1 cellular context compared by ENCODE assay signal in the genomic region with DNA sequence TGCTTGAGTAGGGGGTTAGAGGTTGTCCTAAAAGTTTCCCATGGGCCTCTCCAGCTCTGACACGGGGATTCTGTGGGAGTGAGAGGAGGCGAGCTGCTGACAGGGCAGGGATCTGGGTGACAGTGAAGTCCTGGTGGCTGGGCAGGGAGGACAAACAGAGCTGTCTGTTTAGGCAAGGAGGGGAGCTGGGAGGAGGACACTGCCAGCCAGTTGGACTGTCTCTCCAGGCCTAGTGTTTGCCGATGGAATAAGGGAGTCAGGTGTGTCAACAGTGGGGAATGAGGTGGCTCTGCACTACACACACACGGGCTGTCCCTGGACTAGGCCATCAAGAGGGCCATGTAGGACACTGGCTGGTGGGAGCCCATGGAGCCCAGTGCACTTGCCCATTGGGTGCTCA.
TF ChIP-seq lines count a peak whose summit lies in the region.

No MANE protein-coding gene starts in this region.

TF ChIP-seq in HepG2, 621 proteins besides CTCF, POLR2A, EP300 and RAD21 (continued from another document and continues in another):
- TF ChIP-seq, protein P1, sequence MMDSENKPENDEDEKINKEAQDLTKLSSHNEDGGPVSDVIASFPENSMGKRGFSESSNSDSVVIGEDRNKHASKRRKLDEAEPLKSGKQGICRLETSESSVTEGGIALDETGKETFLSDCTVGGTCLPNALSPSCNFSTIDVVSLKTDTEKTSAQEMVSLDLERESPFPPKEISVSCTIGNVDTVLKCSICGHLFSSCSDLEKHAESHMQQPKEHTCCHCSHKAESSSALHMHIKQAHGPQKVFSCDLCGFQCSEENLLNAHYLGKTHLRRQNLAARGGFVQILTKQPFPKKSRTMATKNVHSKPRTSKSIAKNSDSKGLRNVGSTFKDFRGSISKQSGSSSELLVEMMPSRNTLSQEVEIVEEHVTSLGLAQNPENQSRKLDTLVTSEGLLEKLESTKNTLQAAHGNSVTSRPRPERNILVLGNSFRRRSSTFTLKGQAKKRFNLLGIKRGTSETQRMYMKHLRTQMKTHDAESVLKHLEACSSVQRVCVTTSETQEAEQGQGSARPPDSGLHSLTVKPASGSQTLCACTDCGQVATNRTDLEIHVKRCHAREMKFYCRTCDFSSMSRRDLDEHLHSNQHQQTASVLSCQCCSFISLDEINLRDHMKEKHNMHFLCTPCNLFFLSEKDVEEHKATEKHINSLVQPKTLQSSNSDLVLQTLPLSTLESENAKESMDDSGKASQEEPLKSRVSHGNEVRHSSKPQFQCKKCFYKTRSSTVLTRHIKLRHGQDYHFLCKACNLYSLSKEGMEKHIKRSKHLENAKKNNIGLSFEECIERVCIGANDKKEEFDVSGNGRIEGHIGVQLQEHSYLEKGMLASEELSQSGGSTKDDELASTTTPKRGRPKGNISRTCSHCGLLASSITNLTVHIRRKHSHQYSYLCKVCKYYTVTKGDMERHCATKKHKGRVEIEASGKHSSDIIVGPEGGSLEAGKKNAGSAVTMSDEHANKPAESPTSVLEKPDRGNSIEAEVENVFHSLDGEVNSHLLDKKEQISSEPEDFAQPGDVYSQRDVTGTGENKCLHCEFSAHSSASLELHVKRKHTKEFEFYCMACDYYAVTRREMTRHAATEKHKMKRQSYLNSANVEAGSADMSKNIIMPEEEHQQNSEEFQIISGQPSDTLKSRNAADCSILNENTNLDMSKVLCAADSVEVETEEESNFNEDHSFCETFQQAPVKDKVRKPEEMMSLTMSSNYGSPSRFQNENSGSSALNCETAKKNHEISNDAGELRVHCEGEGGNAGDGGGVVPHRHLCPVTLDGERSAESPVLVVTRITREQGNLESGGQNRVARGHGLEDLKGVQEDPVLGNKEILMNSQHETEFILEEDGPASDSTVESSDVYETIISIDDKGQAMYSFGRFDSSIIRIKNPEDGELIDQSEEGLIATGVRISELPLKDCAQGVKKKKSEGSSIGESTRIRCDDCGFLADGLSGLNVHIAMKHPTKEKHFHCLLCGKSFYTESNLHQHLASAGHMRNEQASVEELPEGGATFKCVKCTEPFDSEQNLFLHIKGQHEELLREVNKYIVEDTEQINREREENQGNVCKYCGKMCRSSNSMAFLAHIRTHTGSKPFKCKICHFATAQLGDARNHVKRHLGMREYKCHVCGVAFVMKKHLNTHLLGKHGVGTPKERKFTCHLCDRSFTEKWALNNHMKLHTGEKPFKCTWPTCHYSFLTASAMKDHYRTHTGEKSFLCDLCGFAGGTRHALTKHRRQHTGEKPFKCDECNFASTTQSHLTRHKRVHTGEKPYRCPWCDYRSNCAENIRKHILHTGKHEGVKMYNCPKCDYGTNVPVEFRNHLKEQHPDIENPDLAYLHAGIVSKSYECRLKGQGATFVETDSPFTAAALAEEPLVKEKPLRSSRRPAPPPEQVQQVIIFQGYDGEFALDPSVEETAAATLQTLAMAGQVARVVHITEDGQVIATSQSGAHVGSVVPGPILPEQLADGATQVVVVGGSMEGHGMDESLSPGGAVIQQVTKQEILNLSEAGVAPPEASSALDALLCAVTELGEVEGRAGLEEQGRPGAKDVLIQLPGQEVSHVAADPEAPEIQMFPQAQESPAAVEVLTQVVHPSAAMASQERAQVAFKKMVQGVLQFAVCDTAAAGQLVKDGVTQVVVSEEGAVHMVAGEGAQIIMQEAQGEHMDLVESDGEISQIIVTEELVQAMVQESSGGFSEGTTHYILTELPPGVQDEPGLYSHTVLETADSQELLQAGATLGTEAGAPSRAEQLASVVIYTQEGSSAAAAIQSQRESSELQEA (CRISPR knock-in tag; IDR thresholded peaks at IDR 0.05; ENCODE audit: not compliant biosample characterization) = no peak
- no peak for TF ChIP-seq HNRNPK (IDR thresholded peaks at IDR 0.05; ENCODE audit: low read depth, low read length, poor library complexity, severe bottlenecking)
- no peak; the same call in 1 of the 2 replicates for TF ChIP-seq TAF1 (CRISPR knock-in tag; IDR thresholded peaks at IDR 0.05)
- 0 out of 2 replicates have a peak, but pooled peaks have one; percentile 17 for TF ChIP-seq ZNF501 (CRISPR knock-in tag; IDR thresholded peaks at IDR 0.05)
- peak; percentile 54 for TF ChIP-seq ZNF883 (CRISPR knock-in tag; IDR thresholded peaks at IDR 0.05; ENCODE audit: not compliant biosample characterization)
- TF ChIP-seq SIN3A (IDR thresholded peaks at IDR 0.05; ENCODE audit: borderline replicate concordance, low read depth, low read length) = no peak
- TF ChIP-seq ZNF772 (CRISPR knock-in tag; IDR thresholded peaks at IDR 0.05) = 0 out of 2 replicates have a peak, but pooled peaks have one; percentile 65
- TF ChIP-seq ZNF564 (CRISPR knock-in tag; IDR thresholded peaks at IDR 0.05) = no peak
- no peak for TF ChIP-seq TEAD2 (CRISPR knock-in tag; IDR thresholded peaks at IDR 0.05)
- no peak for TF ChIP-seq ZNF562 (CRISPR knock-in tag; IDR thresholded peaks at IDR 0.05; ENCODE audit: borderline replicate concordance)
- 0 out of 2 replicates have a peak, but pooled peaks have one; percentile 57 for TF ChIP-seq ZNF335 (CRISPR knock-in tag; IDR thresholded peaks at IDR 0.05)
- no peak for TF ChIP-seq ZNF251 (CRISPR knock-in tag; IDR thresholded peaks at IDR 0.05)
- TF ChIP-seq, protein P2, sequence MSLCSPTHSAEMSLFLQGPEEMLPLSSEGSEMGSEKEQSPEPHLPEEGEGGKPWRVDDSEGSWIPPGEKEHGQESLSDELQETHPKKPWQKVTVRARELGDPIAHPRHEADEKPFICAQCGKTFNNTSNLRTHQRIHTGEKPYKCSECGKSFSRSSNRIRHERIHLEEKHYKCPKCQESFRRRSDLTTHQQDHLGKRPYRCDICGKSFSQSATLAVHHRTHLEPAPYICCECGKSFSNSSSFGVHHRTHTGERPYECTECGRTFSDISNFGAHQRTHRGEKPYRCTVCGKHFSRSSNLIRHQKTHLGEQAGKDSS (CRISPR knock-in tag; IDR thresholded peaks at IDR 0.05; ENCODE audit: borderline replicate concordance, low read depth) = no peak
- TF ChIP-seq, protein P3, sequence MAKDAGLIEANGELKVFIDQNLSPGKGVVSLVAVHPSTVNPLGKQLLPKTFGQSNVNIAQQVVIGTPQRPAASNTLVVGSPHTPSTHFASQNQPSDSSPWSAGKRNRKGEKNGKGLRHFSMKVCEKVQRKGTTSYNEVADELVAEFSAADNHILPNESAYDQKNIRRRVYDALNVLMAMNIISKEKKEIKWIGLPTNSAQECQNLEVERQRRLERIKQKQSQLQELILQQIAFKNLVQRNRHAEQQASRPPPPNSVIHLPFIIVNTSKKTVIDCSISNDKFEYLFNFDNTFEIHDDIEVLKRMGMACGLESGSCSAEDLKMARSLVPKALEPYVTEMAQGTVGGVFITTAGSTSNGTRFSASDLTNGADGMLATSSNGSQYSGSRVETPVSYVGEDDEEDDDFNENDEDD (CRISPR knock-in tag; IDR thresholded peaks at IDR 0.05; ENCODE audit: borderline replicate concordance) = no peak
- TF ChIP-seq CREM (IDR thresholded peaks at IDR 0.05) = no peak
- no peak for TF ChIP-seq CREM (CRISPR knock-in tag; IDR thresholded peaks at IDR 0.05)
- 0 out of 2 replicates have a peak, but pooled peaks have one; percentile 41 for TF ChIP-seq CBX5 (CRISPR knock-in tag; IDR thresholded peaks at IDR 0.05; ENCODE audit: borderline replicate concordance)
- TF ChIP-seq FOXK1 (CRISPR knock-in tag; IDR thresholded peaks at IDR 0.05; ENCODE audit: borderline replicate concordance, low read depth) = peak; percentile 28; the same call in 1 of the 2 replicates
- TF ChIP-seq NBN (conservative IDR thresholded peaks at IDR 0.05) = no peak
- TF ChIP-seq ONECUT2 (CRISPR knock-in tag; IDR thresholded peaks at IDR 0.05) = no peak
- TF ChIP-seq ZNF530 (CRISPR knock-in tag; IDR thresholded peaks at IDR 0.05; ENCODE audit: low read depth) = no peak
- TF ChIP-seq, protein P4, sequence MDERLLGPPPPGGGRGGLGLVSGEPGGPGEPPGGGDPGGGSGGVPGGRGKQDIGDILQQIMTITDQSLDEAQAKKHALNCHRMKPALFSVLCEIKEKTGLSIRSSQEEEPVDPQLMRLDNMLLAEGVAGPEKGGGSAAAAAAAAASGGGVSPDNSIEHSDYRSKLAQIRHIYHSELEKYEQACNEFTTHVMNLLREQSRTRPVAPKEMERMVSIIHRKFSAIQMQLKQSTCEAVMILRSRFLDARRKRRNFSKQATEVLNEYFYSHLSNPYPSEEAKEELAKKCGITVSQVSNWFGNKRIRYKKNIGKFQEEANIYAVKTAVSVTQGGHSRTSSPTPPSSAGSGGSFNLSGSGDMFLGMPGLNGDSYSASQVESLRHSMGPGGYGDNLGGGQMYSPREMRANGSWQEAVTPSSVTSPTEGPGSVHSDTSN (CRISPR knock-in tag; IDR thresholded peaks at IDR 0.05) = no peak
- no peak for TF ChIP-seq ZNF761 (CRISPR knock-in tag; conservative IDR thresholded peaks at IDR 0.05)
- TF ChIP-seq NFE2 (CRISPR knock-in tag; IDR thresholded peaks at IDR 0.05) = no peak
- no peak for TF ChIP-seq KDM4B (CRISPR knock-in tag; IDR thresholded peaks at IDR 0.05)
- TF ChIP-seq MYC (CRISPR knock-in tag; IDR thresholded peaks at IDR 0.05; ENCODE audit: borderline replicate concordance) = no peak; the same call in 1 of the 2 replicates
- TF ChIP-seq NR2C2 (CRISPR knock-in tag; IDR thresholded peaks at IDR 0.05; ENCODE audit: borderline replicate concordance) = no peak
- TF ChIP-seq MYNN (CRISPR knock-in tag; IDR thresholded peaks at IDR 0.05; ENCODE audit: low read depth) = no peak
- no peak for TF ChIP-seq ZNF558 (CRISPR knock-in tag; IDR thresholded peaks at IDR 0.05; ENCODE audit: borderline replicate concordance)
- no peak for TF ChIP-seq SMARCC2 (IDR thresholded peaks at IDR 0.05)
- 0 out of 2 replicates have a peak, but pooled peaks have one; percentile 27 for TF ChIP-seq ZNF747 (CRISPR knock-in tag; IDR thresholded peaks at IDR 0.05; ENCODE audit: borderline replicate concordance)
- TF ChIP-seq, protein P5, sequence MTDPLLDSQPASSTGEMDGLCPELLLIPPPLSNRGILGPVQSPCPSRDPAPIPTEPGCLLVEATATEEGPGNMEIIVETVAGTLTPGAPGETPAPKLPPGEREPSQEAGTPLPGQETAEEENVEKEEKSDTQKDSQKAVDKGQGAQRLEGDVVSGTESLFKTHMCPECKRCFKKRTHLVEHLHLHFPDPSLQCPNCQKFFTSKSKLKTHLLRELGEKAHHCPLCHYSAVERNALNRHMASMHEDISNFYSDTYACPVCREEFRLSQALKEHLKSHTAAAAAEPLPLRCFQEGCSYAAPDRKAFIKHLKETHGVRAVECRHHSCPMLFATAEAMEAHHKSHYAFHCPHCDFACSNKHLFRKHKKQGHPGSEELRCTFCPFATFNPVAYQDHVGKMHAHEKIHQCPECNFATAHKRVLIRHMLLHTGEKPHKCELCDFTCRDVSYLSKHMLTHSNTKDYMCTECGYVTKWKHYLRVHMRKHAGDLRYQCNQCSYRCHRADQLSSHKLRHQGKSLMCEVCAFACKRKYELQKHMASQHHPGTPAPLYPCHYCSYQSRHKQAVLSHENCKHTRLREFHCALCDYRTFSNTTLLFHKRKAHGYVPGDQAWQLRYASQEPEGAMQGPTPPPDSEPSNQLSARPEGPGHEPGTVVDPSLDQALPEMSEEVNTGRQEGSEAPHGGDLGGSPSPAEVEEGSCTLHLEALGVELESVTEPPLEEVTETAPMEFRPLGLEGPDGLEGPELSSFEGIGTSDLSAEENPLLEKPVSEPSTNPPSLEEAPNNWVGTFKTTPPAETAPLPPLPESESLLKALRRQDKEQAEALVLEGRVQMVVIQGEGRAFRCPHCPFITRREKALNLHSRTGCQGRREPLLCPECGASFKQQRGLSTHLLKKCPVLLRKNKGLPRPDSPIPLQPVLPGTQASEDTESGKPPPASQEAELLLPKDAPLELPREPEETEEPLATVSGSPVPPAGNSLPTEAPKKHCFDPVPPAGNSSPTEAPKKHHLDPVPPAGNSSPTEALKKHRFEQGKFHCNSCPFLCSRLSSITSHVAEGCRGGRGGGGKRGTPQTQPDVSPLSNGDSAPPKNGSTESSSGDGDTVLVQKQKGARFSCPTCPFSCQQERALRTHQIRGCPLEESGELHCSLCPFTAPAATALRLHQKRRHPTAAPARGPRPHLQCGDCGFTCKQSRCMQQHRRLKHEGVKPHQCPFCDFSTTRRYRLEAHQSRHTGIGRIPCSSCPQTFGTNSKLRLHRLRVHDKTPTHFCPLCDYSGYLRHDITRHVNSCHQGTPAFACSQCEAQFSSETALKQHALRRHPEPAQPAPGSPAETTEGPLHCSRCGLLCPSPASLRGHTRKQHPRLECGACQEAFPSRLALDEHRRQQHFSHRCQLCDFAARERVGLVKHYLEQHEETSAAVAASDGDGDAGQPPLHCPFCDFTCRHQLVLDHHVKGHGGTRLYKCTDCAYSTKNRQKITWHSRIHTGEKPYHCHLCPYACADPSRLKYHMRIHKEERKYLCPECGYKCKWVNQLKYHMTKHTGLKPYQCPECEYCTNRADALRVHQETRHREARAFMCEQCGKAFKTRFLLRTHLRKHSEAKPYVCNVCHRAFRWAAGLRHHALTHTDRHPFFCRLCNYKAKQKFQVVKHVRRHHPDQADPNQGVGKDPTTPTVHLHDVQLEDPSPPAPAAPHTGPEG (CRISPR knock-in tag; IDR thresholded peaks at IDR 0.05) = no peak
- no peak for TF ChIP-seq MAF1 (CRISPR knock-in tag; IDR thresholded peaks at IDR 0.05; ENCODE audit: borderline replicate concordance)
- no peak for TF ChIP-seq HNF4A (CRISPR knock-in tag; IDR thresholded peaks at IDR 0.05)
- peak; percentile 67; the same call in 1 of the 2 replicates for TF ChIP-seq BHLHE40 (IDR thresholded peaks at IDR 0.05; ENCODE audit: low read length)
- no peak for TF ChIP-seq ZFP36L2 (CRISPR knock-in tag; IDR thresholded peaks at IDR 0.05)
- TF ChIP-seq SCMH1 (CRISPR knock-in tag; IDR thresholded peaks at IDR 0.05; ENCODE audit: borderline replicate concordance) = no peak
- TF ChIP-seq ZNF782 (CRISPR knock-in tag; IDR thresholded peaks at IDR 0.05; ENCODE audit: borderline replicate concordance) = no peak
- TF ChIP-seq TP53 (CRISPR knock-in tag; conservative IDR thresholded peaks at IDR 0.05) = no peak
- TF ChIP-seq MAFF (IDR thresholded peaks at IDR 0.05; ENCODE audit: low read depth, low read length) = no peak
- TF ChIP-seq AGO1 (IDR thresholded peaks at IDR 0.05; ENCODE audit: low read depth, low read length, poor library complexity, severe bottlenecking) = no peak
- TF ChIP-seq, protein P6, sequence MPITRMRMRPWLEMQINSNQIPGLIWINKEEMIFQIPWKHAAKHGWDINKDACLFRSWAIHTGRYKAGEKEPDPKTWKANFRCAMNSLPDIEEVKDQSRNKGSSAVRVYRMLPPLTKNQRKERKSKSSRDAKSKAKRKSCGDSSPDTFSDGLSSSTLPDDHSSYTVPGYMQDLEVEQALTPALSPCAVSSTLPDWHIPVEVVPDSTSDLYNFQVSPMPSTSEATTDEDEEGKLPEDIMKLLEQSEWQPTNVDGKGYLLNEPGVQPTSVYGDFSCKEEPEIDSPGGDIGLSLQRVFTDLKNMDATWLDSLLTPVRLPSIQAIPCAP (CRISPR knock-in tag; IDR thresholded peaks at IDR 0.05; ENCODE audit: low read depth) = no peak
- no peak for TF ChIP-seq ZNF143 (CRISPR knock-in tag; IDR thresholded peaks at IDR 0.05)
- no peak for TF ChIP-seq PLRG1 (conservative IDR thresholded peaks at IDR 0.05)
- no peak for TF ChIP-seq RBM22 (optimal IDR thresholded peaks at IDR 0.05; ENCODE audit: low read length)
- TF ChIP-seq XRCC5 (optimal IDR thresholded peaks at IDR 0.05; ENCODE audit: low read length) = peak; percentile 88
- TF ChIP-seq ZNF547 (CRISPR knock-in tag; IDR thresholded peaks at IDR 0.05) = 0 out of 2 replicates have a peak, but pooled peaks have one; percentile 43
- TF ChIP-seq HDAC1 (CRISPR knock-in tag; IDR thresholded peaks at IDR 0.05) = 0 out of 2 replicates have a peak, but pooled peaks have one; percentile 46
